In genomic region chr17:20155258-20156195, GRCh38 we compare ENCODE assay signal across 1 cellular context.
TF ChIP-seq lines count a peak whose summit lies in the region.

No MANE protein-coding gene starts in this region.

TF ChIP-seq in HEK293, 187 proteins besides CTCF, POLR2A, EP300 and RAD21 (continued from another document and continues in another):
- TF ChIP-seq ZNF518A (tag by site-specific recombination; conservative IDR thresholded peaks at IDR 0.05; ENCODE audit: low read depth) (no peak), KLF16 (tag by site-specific recombination; IDR thresholded peaks at IDR 0.05) (peak; percentile 92), ZNF157 (tag by site-specific recombination; IDR thresholded peaks at IDR 0.05) (no peak), TSHZ1 (tag by site-specific recombination; IDR thresholded peaks at IDR 0.05; ENCODE audit: borderline replicate concordance) (no peak), ZNF155 (tag by site-specific recombination; IDR thresholded peaks at IDR 0.05) (no peak), ZNF548 (tag by site-specific recombination; IDR thresholded peaks at IDR 0.05) (no peak), REPIN1 (tag by site-specific recombination; IDR thresholded peaks at IDR 0.05; ENCODE audit: low read depth) (no peak), ZNF19 (tag by site-specific recombination; IDR thresholded peaks at IDR 0.05; ENCODE audit: low read depth) (no peak), ZNF16 (tag by site-specific recombination; IDR thresholded peaks at IDR 0.05; ENCODE audit: low read depth) (no peak), PRDM6 (tag by site-specific recombination; IDR thresholded peaks at IDR 0.05) (no peak), HOXD13 (CRISPR knock-in tag; IDR thresholded peaks at IDR 0.05; ENCODE audit: borderline replicate concordance) (no peak), ZNF629 (tag by site-specific recombination; IDR thresholded peaks at IDR 0.05) (no peak), ZNF544 (tag by site-specific recombination; IDR thresholded peaks at IDR 0.05) (no peak), PRDM10 (tag by site-specific recombination; IDR thresholded peaks at IDR 0.05) (peak; percentile 84), YY2 (tag by site-specific recombination; IDR thresholded peaks at IDR 0.05) (no peak), ZSCAN23 (tag by site-specific recombination; IDR thresholded peaks at IDR 0.05) (no peak), ZNF391 (tag by site-specific recombination; IDR thresholded peaks at IDR 0.05; ENCODE audit: borderline replicate concordance, low read depth) (no peak), ZNF433 (tag by site-specific recombination; IDR thresholded peaks at IDR 0.05; ENCODE audit: low read depth) (no peak), ZNF558 (tag by site-specific recombination; IDR thresholded peaks at IDR 0.05) (no peak), ZNF214 (tag by site-specific recombination; IDR thresholded peaks at IDR 0.05; ENCODE audit: borderline replicate concordance) (no peak), TCF7L2 (IDR thresholded peaks at IDR 0.05; ENCODE audit: borderline replicate concordance, low read depth, low read length) (no peak), ZSCAN16 (tag by site-specific recombination; IDR thresholded peaks at IDR 0.05) (no peak), ZNF48 (tag by site-specific recombination; IDR thresholded peaks at IDR 0.05) (no peak), MEIS1 (CRISPR knock-in tag; IDR thresholded peaks at IDR 0.05; ENCODE audit: borderline replicate concordance) (no peak), ZNF785 (tag by site-specific recombination; IDR thresholded peaks at IDR 0.05) (no peak), ZBTB20 (tag by site-specific recombination; IDR thresholded peaks at IDR 0.05) (peak; percentile 77), ZNF292 (tag by site-specific recombination; IDR thresholded peaks at IDR 0.05; ENCODE audit: borderline replicate concordance, low read depth) (no peak), ZNF274 (IDR thresholded peaks at IDR 0.05; ENCODE audit: low read length) (no peak), ZNF274 (tag by site-specific recombination; IDR thresholded peaks at IDR 0.05; ENCODE audit: borderline replicate concordance) (no peak), ZNF211 (tag by site-specific recombination; IDR thresholded peaks at IDR 0.05; ENCODE audit: low read depth) (no peak), ZNF837 (tag by site-specific recombination; IDR thresholded peaks at IDR 0.05) (no peak), ZNF404 (tag by site-specific recombination; IDR thresholded peaks at IDR 0.05) (no peak), HOXC10 (CRISPR knock-in tag; IDR thresholded peaks at IDR 0.05) (no peak), ZBTB48 (tag by site-specific recombination; IDR thresholded peaks at IDR 0.05) (no peak), ZIC2 (tag by site-specific recombination; IDR thresholded peaks at IDR 0.05) (no peak), ZNF792 (tag by site-specific recombination; IDR thresholded peaks at IDR 0.05) (no peak), ZNF266 (tag by site-specific recombination; IDR thresholded peaks at IDR 0.05; ENCODE audit: low read depth) (no peak), ZNF114 (tag by site-specific recombination; IDR thresholded peaks at IDR 0.05) (no peak)
- TF ChIP-seq, protein P1, sequence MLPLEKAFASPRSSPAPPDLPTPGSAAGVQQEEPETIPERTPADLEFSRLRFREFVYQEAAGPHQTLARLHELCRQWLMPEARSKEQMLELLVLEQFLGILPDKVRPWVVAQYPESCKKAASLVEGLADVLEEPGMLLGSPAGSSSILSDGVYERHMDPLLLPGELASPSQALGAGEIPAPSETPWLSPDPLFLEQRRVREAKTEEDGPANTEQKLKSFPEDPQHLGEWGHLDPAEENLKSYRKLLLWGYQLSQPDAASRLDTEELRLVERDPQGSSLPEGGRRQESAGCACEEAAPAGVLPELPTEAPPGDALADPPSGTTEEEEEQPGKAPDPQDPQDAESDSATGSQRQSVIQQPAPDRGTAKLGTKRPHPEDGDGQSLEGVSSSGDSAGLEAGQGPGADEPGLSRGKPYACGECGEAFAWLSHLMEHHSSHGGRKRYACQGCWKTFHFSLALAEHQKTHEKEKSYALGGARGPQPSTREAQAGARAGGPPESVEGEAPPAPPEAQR (tag by site-specific recombination; IDR thresholded peaks at IDR 0.05) = no peak
- TF ChIP-seq, protein P2, sequence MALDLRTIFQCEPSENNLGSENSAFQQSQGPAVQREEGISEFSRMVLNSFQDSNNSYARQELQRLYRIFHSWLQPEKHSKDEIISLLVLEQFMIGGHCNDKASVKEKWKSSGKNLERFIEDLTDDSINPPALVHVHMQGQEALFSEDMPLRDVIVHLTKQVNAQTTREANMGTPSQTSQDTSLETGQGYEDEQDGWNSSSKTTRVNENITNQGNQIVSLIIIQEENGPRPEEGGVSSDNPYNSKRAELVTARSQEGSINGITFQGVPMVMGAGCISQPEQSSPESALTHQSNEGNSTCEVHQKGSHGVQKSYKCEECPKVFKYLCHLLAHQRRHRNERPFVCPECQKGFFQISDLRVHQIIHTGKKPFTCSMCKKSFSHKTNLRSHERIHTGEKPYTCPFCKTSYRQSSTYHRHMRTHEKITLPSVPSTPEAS (tag by site-specific recombination; IDR thresholded peaks at IDR 0.05) = no peak
- TF ChIP-seq, protein P3, sequence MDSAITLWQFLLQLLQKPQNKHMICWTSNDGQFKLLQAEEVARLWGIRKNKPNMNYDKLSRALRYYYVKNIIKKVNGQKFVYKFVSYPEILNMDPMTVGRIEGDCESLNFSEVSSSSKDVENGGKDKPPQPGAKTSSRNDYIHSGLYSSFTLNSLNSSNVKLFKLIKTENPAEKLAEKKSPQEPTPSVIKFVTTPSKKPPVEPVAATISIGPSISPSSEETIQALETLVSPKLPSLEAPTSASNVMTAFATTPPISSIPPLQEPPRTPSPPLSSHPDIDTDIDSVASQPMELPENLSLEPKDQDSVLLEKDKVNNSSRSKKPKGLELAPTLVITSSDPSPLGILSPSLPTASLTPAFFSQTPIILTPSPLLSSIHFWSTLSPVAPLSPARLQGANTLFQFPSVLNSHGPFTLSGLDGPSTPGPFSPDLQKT (IDR thresholded peaks at IDR 0.05; ENCODE audit: borderline replicate concordance, low read depth, low read length) = no peak
- TF ChIP-seq, protein P4, sequence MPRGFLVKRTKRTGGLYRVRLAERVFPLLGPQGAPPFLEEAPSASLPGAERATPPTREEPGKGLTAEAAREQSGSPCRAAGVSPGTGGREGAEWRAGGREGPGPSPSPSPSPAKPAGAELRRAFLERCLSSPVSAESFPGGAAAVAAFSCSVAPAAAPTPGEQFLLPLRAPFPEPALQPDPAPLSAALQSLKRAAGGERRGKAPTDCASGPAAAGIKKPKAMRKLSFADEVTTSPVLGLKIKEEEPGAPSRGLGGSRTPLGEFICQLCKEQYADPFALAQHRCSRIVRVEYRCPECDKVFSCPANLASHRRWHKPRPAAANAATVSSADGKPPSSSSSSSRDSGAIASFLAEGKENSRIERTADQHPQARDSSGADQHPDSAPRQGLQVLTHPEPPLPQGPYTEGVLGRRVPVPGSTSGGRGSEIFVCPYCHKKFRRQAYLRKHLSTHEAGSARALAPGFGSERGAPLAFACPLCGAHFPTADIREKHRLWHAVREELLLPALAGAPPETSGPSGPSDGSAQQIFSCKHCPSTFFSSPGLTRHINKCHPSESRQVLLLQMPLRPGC (tag by site-specific recombination; IDR thresholded peaks at IDR 0.05) = no peak
